In the genomic region with DNA sequence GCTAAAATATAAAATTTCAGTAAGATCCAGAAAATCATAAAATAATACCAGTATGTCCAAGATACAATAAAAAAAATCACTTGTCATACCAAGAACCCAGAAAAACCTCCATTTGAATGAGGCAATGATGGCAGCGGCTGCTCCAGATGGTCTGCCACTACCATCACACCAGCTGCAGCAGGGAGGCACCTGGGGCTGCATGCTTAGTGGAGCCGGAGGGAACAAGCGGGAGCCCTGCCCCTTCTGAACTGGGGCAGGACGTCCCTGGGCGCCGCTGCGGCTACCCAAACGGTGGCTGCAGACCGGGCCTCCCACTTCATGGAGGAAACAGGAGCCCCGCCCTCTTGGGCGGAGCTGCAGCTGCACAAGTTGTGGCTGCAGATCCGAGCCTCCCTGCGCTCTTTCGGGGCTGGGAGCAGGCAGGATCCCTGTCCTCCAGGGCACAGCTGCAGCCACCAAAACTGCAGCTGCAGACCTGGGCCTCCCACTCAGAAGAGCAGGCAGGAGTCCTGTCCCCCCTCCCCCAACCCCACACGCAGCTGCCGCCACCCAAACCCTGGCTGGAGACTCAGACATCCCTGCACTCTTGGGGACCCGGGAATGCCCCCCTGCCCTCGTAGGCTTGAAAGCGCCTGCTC, we compare ENCODE assay signal across 8 cellular contexts. TPM values are rescaled to one million over a fixed set of nuclear protein-coding genes. Genes with fewer than 3 reads are reported as not detected.
DNase-seq lines count a peak whose midpoint lies in the region; ATAC-seq and TF ChIP-seq lines count a peak whose summit lies in the region.

No MANE protein-coding gene starts in this region.

- in situ Hi-C loops in KBM-7 (cut with MboI; ENCODE audit: low pct_unique_long_range_greater_than_20kb, low sequenced_read_pairs), result no loop called here

- H3K27me3 ChIP-seq in Caco-2 (replicated peaks; ENCODE audit: control insufficient read depth, insufficient read depth, low read length) (no peaks in the 10 kb centered on the region), uterus (no peaks in the 10 kb centered on the region)

- H3K9me3 ChIP-seq in Caco-2, result no peaks in the 10 kb centered on the region
- H3K9me3 ChIP-seq in uterus, result no peaks in the 10 kb centered on the region

- H3K9me3 Mint-ChIP-seq in Caco-2 (ENCODE audit: unreplicated experiment), result no peaks in the 10 kb centered on the region

- no peaks in the 10 kb centered on the region for H3K4me1 ChIP-seq in Caco-2
- H3K4me1 ChIP-seq in uterus, result no peaks in the 10 kb centered on the region

- TF ChIP-seq CTCF in Caco-2 (IDR thresholded peaks at IDR 0.05; ENCODE audit: insufficient read depth in 1 of 2, low read depth in 1 of 2, low read length in 1 of 2, severe bottlenecking in 1 of 2, unreplicated experiment in 1 of 2), result no peak
- TF ChIP-seq CTCF in uterus (IDR thresholded peaks at IDR 0.05), result no peak

- no peaks in the 10 kb centered on the region for H3K36me3 ChIP-seq in Caco-2 (ENCODE audit: control insufficient read depth, insufficient read depth, low read length)
- H3K36me3 ChIP-seq in uterus, result no peaks in the 10 kb centered on the region

- 0 out of 2 replicates have a peak overlapping the region, but pooled peaks have one; percentile 5 for H3K4me3 ChIP-seq in Caco-2 (ENCODE audit: low read depth, low read length)
- H3K4me3 ChIP-seq in uterus, result peak overlapping the region in 1 of 2 donors; percentile 22

- POLR2A ChIA-PET in Caco-2 (lab: Charles Lee), result interaction anchor here (0.6 kb wide), 1 partner anchor 152 kb away, joined by 4 read pairs; no protein-coding TSS in a partner anchor

- H3K4me3 Mint-ChIP-seq in Caco-2 (ENCODE audit: unreplicated experiment), result no peak overlapping the region

- no peak overlapping the region for H3K27ac ChIP-seq in uterus

- peak; percentile 88 for ATAC-seq in GM21447 (IDR thresholded peaks at IDR 0.05; ENCODE audit: unreplicated experiment)

- no peaks in the 10 kb centered on the region for H3K27me3 Mint-ChIP-seq in Caco-2 (ENCODE audit: insufficient read depth, unreplicated experiment)

- no TSS peak for BruUV-seq in Caco-2 (replicated peaks; lab: Mats Ljungman, UMichigan)

- H3K36me3 Mint-ChIP-seq in Caco-2 (ENCODE audit: insufficient read depth, unreplicated experiment), result peaks cover 31% of the 10 kb centered on the region

- TF ChIP-seq POLR2A in uterus (IDR thresholded peaks at IDR 0.05), result no peak

- no peak overlapping the region for H3K27ac Mint-ChIP-seq in Caco-2 (ENCODE audit: unreplicated experiment)

- H3K4me1 Mint-ChIP-seq in Caco-2 (ENCODE audit: low read depth, unreplicated experiment), result no peaks in the 10 kb centered on the region

- intact Hi-C loops in Caco-2 (cut with micrococcal nuclease; ENCODE audit: unreplicated experiment) (loop anchor here (5.0 kb wide), 1 partner anchor 125 kb away; no protein-coding TSS in a partner anchor), cardiac septum (cut with DNase I) (no loop called here), posterior cingulate gyrus (cut with DNase I) (no loop called here), uterus (cut with DNase I; ENCODE audit: low total_unique reads) (no loop called here)

- DNase-seq in Caco-2 (peak; percentile 57), KBM-7 (peak; percentile 90), SHP77 (lab: John Stamatoyannopoulos, UW) (peak; percentile 94 to 96), cardiac septum (ENCODE audit: low spot score) (peak; percentile 89), posterior cingulate gyrus (peak; percentile 29 to 94 (median 60)), uterus (peak; percentile 31 to 43)
- DNase-seq in activated naive CD4-positive, alpha-beta T cell treated with Interleukin-2 at 50 U/mL for 16 hours, result peak; percentile 68

- CTCF ChIA-PET in Caco-2 (lab: Charles Lee), result no interaction called here

RNA-seq across cellular contexts. Expression of gene OR5AU1, which starts 36.1 kb away (rescaled TPM):
- total RNA-seq in Caco-2 (2022) (not detected in 2 replicates), cardiac septum (not detected), uterus (not detected)

Comparison
In these comparisons a context has a peak if more than half of its experiments do, and no peak if none do; other contexts are left out.
1. DNase-seq: peak in every context shown above with its lines; median percentile 95 in SHP77; 90 in KBM-7; 89 in cardiac septum; 68 in activated naive CD4-positive, alpha-beta T cell treated with Interleukin-2 at 50 U/mL for 16 hours; 60 in posterior cingulate gyrus; 57 in Caco-2; 37 in uterus.